Comparison of ENCODE assay signal across 8 cellular contexts in the genomic region with DNA sequence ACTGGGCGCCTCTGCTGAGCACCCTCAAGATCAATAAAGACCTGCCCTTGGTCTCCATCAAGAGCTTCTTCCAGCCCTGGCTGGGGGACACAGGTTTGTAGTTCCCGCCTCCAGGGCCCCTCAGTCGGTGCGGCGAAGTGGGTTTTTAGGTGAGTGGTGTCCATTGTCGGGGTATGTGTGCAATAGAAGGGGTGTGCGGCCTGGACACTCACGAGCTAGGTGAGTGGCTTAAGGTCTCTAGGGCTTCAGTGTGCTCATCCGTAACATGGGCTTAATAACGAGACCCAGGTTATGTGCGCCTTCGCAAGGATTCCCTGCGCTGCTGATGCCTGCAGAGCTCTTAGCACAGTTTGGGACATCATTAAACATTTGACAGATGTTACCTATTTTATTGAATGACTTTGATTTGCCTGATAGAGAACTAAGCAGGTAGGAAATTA. TPM values are rescaled to one million over a fixed set of nuclear protein-coding genes. Genes with fewer than 3 reads are reported as not detected.
DNase-seq lines count a peak whose midpoint lies in the region; ATAC-seq, FAIRE-seq and TF ChIP-seq lines count a peak whose summit lies in the region.

No MANE protein-coding gene starts in this region.

- POLR2A ChIA-PET in T-cell (lab: Charles Lee) = no interaction called here

- intact Hi-C loops in prostate gland (cut with DNase I) = no loop called here

- ATAC-seq in GM19025 (IDR thresholded peaks at IDR 0.05; ENCODE audit: low read depth, unreplicated experiment) (peak; percentile 7), HG03342 (IDR thresholded peaks at IDR 0.05; ENCODE audit: unreplicated experiment) (peak; percentile 7), T-cell (replicated peaks in 1 of 4) (no peak)
- no peak for ATAC-seq in activated CD4-positive, CD25-positive, alpha-beta regulatory T cell treated with anti-CD3 and anti-CD28 coated beads, Interleukin-2, amount 50 U/mL, for 24 hours

- CTCF ChIA-PET in T-cell (lab: Charles Lee) = interaction anchor here in 1 of 2 donors (1.0 kb wide), 1 partner anchor 259 kb away, joined by 4 read pairs; no protein-coding TSS in a partner anchor

- peak overlapping the region; percentile 18 to 42 for H3K27ac Mint-ChIP-seq in T-cell

- no peak for FAIRE-seq in frontal cortex (lab: Jason Lieb, UNC)

- peak overlapping the region; percentile 73 to 79 for H3K27ac ChIP-seq in prostate gland

- H3K36me3 ChIP-seq in BE2C (peaks cover 11% of the 10 kb centered on the region), prostate gland (no peaks in the 10 kb centered on the region)

- H3K4me1 ChIP-seq in BE2C (no peaks in the 10 kb centered on the region), prostate gland (replicated peaks) (no peaks in the 10 kb centered on the region)

- peak overlapping the region; percentile 85 for H3K4me3 ChIP-seq in BE2C (ENCODE audit: low read depth, low read length)
- peak overlapping the region; percentile 70 for H3K4me3 ChIP-seq in prostate gland

- no peaks in the 10 kb centered on the region for H3K9me3 Mint-ChIP-seq in T-cell

- no peak for TF ChIP-seq POLR2A in prostate gland (IDR thresholded peaks at IDR 0.05)

- H3K36me3 Mint-ChIP-seq in T-cell = peaks cover 15% of the 10 kb centered on the region

- H3K9me3 ChIP-seq in BE2C (no peaks in the 10 kb centered on the region), prostate gland (no peaks in the 10 kb centered on the region)

- H3K4me3 Mint-ChIP-seq in T-cell = peak overlapping the region in 1 of 3 donors; percentile 96

- TF ChIP-seq CTCF in BE2C (IDR thresholded peaks at IDR 0.05; ENCODE audit: low read depth, low read length) (no peak), prostate gland (IDR thresholded peaks at IDR 0.05) (no peak)

- H3K27me3 ChIP-seq in BE2C (peaks cover 3% of the 10 kb centered on the region; the same call in 1 of the 2 replicates), prostate gland (replicated peaks; ENCODE audit: insufficient read depth) (no peaks in the 10 kb centered on the region)

- H3K4me1 Mint-ChIP-seq in T-cell = peaks cover 38 to 52% (median 39%) of the 10 kb centered on the region in 3 donors

- no peak for DNase-seq in BE2C
- no peak for DNase-seq in T-cell
- DNase-seq in frontal cortex (ENCODE audit: low spot score in 2 of 2) = peak; percentile 16 to 33
- no peak for DNase-seq in prostate gland (ENCODE audit: low spot score)
- no peak for DNase-seq in activated gamma-delta T cell (lab: John Stamatoyannopoulos, UW)

- no peaks in the 10 kb centered on the region for H3K27me3 Mint-ChIP-seq in T-cell

- WGBS in prostate gland = 5% methylated on average over 13 of the region's 13 CpGs

RNA-seq across cellular contexts. Expression of a gene that starts 0.7 kb away (rescaled TPM):
- polyA plus RNA-seq in BE2C (2012; ENCODE audit: insufficient read depth, insufficient read length, low read depth) = 4.6 TPM
- 10 to 100 TPM; 23.2 to 37.4 (median 29.5) TPM for total RNA-seq in T-cell
- total RNA-seq in frontal cortex = 42.0 TPM
- 10 to 100 TPM; 12.0 to 16.5 TPM for total RNA-seq in prostate gland

Comparison
In these comparisons a context has a peak if more than half of its experiments do, and no peak if none do; other contexts are left out.
1. DNase-seq: peak in frontal cortex (2 of 2); none in BE2C (single experiment), T-cell (0 of 34), prostate gland (single experiment) and activated gamma-delta T cell (single experiment).
2. ATAC-seq: peak in GM19025 (single experiment) and HG03342 (single experiment); none in T-cell (0 of 4) and activated CD4-positive, CD25-positive, alpha-beta regulatory T cell treated with anti-CD3 and anti-CD28 coated beads, Interleukin-2, amount 50 U/mL, for 24 hours (0 of 2).